24 cellular contexts compared by ENCODE assay signal in the genomic region with DNA sequence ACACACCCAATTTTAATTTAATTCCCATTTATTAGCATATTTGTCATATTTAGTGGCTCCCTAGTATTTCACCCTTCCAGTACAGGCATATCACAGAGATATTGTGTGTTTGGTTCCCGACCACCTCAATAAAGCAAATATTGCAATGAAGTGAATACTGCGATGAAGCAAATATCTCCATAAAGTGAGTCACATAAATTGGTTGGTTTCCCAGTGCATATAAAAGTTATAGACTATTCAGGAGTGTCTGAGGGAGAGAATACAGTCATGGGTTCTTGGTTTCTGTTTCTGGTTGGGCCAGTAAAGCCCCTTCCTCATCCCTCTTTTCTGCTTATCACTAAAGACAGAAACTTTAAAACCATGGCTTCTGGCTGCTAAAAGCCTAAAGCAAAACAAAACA.
DNase-seq lines count a peak whose midpoint lies in the region; ATAC-seq, FAIRE-seq and TF ChIP-seq lines count a peak whose summit lies in the region.
"Had no signal": no experiment of that assay in that cellular context is flagged by ENCODE, and none has a peak within 500 bp of the region (broad histone marks: within the 10 kb centered on the region; RNA-seq: fewer than 3 reads in every experiment).

No MANE protein-coding gene starts in this region.

- intact Hi-C loops in IMR-90 (cut with micrococcal nuclease) (no loop called here), prostate gland (cut with DNase I) (no loop called here)

- dilution Hi-C loops in IMR-90 (cut with HindIII; ENCODE audit: low sequenced_read_pairs, unreplicated experiment) = no loop called here

- H3K9me3 Mint-ChIP-seq in H9 = no peaks in the 10 kb centered on the region
- H3K9me3 Mint-ChIP-seq: activated T-cell treated with anti-CD3 and anti-CD28 coated beads, Interleukin-2, amount 50 U/mL, for 24 hours; dendritic cell treated with granulocyte-macrophage colony-stimulating factor and Interleukin-4, amounts not matched to agents 40 ng/mL and 50 ng/mL, for 4 days; stimulated activated naive CD8-positive, alpha-beta T cell treated with anti-CD3 and anti-CD28 coated beads, Interleukin-15, Interleukin-2, amounts not matched to agents 100 ng/mL and 50 ng/mL, for 24 hours had no signal

- no peak overlapping the region for H2BK120ac ChIP-seq in IMR-90 (ENCODE audit: low read depth, low read length)
- H2BK120ac ChIP-seq in H9 (ENCODE audit: low read depth, low read length, poor library complexity, severe bottlenecking) = no peak overlapping the region

- TF ChIP-seq CTCF in AG09309 (IDR thresholded peaks at IDR 0.05; ENCODE audit: control insufficient read depth, insufficient read depth, low read depth, low read length, missing control alignments) (no peak), IMR-90 (conservative IDR thresholded peaks at IDR 0.05; ENCODE audit: low read depth, low read length) (no peak), bronchial epithelial cell (IDR thresholded peaks at IDR 0.05; ENCODE audit: insufficient read depth, low read length, severe bottlenecking) (no peak), H9 (conservative IDR thresholded peaks at IDR 0.05) (no peak), prostate gland (IDR thresholded peaks at IDR 0.05) (no peak)

- H3K9me1 ChIP-seq in IMR-90 (ENCODE audit: insufficient read depth, low read length) = no peaks in the 10 kb centered on the region

- H2AK9ac ChIP-seq in IMR-90 (replicated peaks; ENCODE audit: low read depth, low read length, poor library complexity) = no peak overlapping the region

- TF ChIP-seq POLR2A in IMR-90 (IDR thresholded peaks at IDR 0.05; ENCODE audit: low read depth, low read length) = no peak
- TF ChIP-seq POLR2A in prostate gland (IDR thresholded peaks at IDR 0.05) = no peak

- H2BK20ac ChIP-seq in IMR-90 (ENCODE audit: low read depth, low read length) = no peak overlapping the region
- no peak overlapping the region for H2BK20ac ChIP-seq in H9 (ENCODE audit: low read depth, low read length, poor library complexity, severe bottlenecking)

- H4K5ac ChIP-seq in IMR-90 (ENCODE audit: low read depth, low read length) = no peak overlapping the region
- no peak overlapping the region for H4K5ac ChIP-seq in H9 (ENCODE audit: insufficient read length, low read depth, low read length)

- no peak overlapping the region for H3K4me2 ChIP-seq in IMR-90 (ENCODE audit: low read depth, low read length)
- no peak overlapping the region for H3K4me2 ChIP-seq in H9 (ENCODE audit: insufficient read depth, insufficient read length, low read length)

- H3K4me3 ChIP-seq in AG09309 (ENCODE audit: control insufficient read depth, low read depth, low read length) (no peak overlapping the region), IMR-90 (ENCODE audit: insufficient read depth, low read depth, low read length) (no peak overlapping the region), bronchial epithelial cell (ENCODE audit: low read depth, low read length) (no peak overlapping the region), prostate gland (no peak overlapping the region)
- H3K4me3 ChIP-seq: heart left ventricle, K562 had no signal

- H3K27me3 ChIP-seq in IMR-90 (ENCODE audit: control insufficient read depth, insufficient read depth, low read length) (no peaks in the 10 kb centered on the region), bronchial epithelial cell (ENCODE audit: control insufficient read depth, insufficient read depth, low read length) (no peaks in the 10 kb centered on the region), H9 (ENCODE audit: insufficient read depth, low read length) (no peaks in the 10 kb centered on the region), prostate gland (replicated peaks; ENCODE audit: insufficient read depth) (no peaks in the 10 kb centered on the region)
- H3K27me3 ChIP-seq: heart left ventricle had no signal

- H4K8ac ChIP-seq in IMR-90 (ENCODE audit: low read depth in 2 of 2, low read length in 2 of 2) (no peak overlapping the region), H9 (replicated peaks; ENCODE audit: insufficient read length, low read depth, low read length) (no peak overlapping the region)

- H3T11ph ChIP-seq in H9 (ENCODE audit: low read length) = no peak overlapping the region

- H3K56ac ChIP-seq in IMR-90 (ENCODE audit: extremely low read depth, insufficient read depth, low read length) (no peak overlapping the region), H9 (ENCODE audit: insufficient read length, low read depth, low read length) (no peak overlapping the region)

- H3K4ac ChIP-seq in IMR-90 (ENCODE audit: low read depth, low read length) = no peak overlapping the region
- H3K4ac ChIP-seq in H9 (ENCODE audit: low read depth, low read length) = no peak overlapping the region

- H3K9me3 ChIP-seq in IMR-90 (ENCODE audit: control insufficient read depth, insufficient read depth, low read length) (no peaks in the 10 kb centered on the region), H9 (ENCODE audit: control insufficient read depth, low read depth, low read length) (no peaks in the 10 kb centered on the region), prostate gland (no peaks in the 10 kb centered on the region)
- H3K9me3 ChIP-seq: heart left ventricle had no signal

- H2BK5ac ChIP-seq in IMR-90 (ENCODE audit: low read depth, low read length, poor library complexity, severe bottlenecking) = no peak overlapping the region
- H2BK5ac ChIP-seq in H9 (ENCODE audit: insufficient read length, low read length) = no peak overlapping the region

- no peak overlapping the region for H4K91ac ChIP-seq in IMR-90 (ENCODE audit: insufficient read depth, low read depth, low read length)
- H4K91ac ChIP-seq in H9 (ENCODE audit: insufficient read length, low read depth, low read length) = no peak overlapping the region

- H2BK12ac ChIP-seq in H9 (ENCODE audit: insufficient read length, low read depth, low read length) = no peak overlapping the region

- H3K18ac ChIP-seq in IMR-90 (ENCODE audit: low read depth, low read length) (no peak overlapping the region), H9 (ENCODE audit: insufficient read length, low read depth, low read length) (no peak overlapping the region)

- H2BK15ac ChIP-seq in IMR-90 (ENCODE audit: low read depth, low read length) (no peak overlapping the region), H9 (ENCODE audit: low read depth, low read length) (no peak overlapping the region)

- H3K27ac ChIP-seq in IMR-90 (ENCODE audit: insufficient read depth, low read length) (no peak overlapping the region), H9 (ENCODE audit: insufficient read length, low read depth, low read length) (no peak overlapping the region), prostate gland (no peak overlapping the region)
- H3K27ac ChIP-seq: heart left ventricle had no signal

- H3K27ac Mint-ChIP-seq in H9 = no peak overlapping the region
- H3K27ac Mint-ChIP-seq: activated CD4-positive, alpha-beta T cell treated with anti-CD3 and anti-CD28 coated beads for 36 hours; activated T-cell treated with anti-CD3 and anti-CD28 coated beads, Interleukin-2, amount 50 U/mL, for 24 hours; dendritic cell treated with granulocyte-macrophage colony-stimulating factor and Interleukin-4, amounts not matched to agents 40 ng/mL and 50 ng/mL, for 4 days; progenitor cell of endocrine pancreas; stimulated activated naive CD8-positive, alpha-beta T cell treated with anti-CD3 and anti-CD28 coated beads, Interleukin-15, Interleukin-2, amounts not matched to agents 100 ng/mL and 50 ng/mL, for 24 hours; T-helper 17 cell had no signal

- no peaks in the 10 kb centered on the region for H3K36me3 Mint-ChIP-seq in H9 (ENCODE audit: insufficient read depth in 1 of 3, low read depth in 3 of 3)

- H3K9ac ChIP-seq in IMR-90 (ENCODE audit: low read depth, low read length) (no peak overlapping the region), H9 (ENCODE audit: extremely low read depth, insufficient read length, low read length) (no peak overlapping the region)

- no peak for FAIRE-seq in bronchial epithelial cell (lab: Jason Lieb, UNC)
- FAIRE-seq: K562 had no signal

- H3K4me3 Mint-ChIP-seq in H9 = no peak overlapping the region
- H3K4me3 Mint-ChIP-seq: activated CD4-positive, alpha-beta T cell treated with anti-CD3 and anti-CD28 coated beads for 36 hours; activated T-cell treated with anti-CD3 and anti-CD28 coated beads, Interleukin-2, amount 50 U/mL, for 24 hours; dendritic cell treated with granulocyte-macrophage colony-stimulating factor and Interleukin-4, amounts not matched to agents 40 ng/mL and 50 ng/mL, for 4 days; stimulated activated naive CD8-positive, alpha-beta T cell treated with anti-CD3 and anti-CD28 coated beads, Interleukin-15, Interleukin-2, amounts not matched to agents 100 ng/mL and 50 ng/mL, for 24 hours; T-helper 17 cell had no signal

- BruUV-seq in IMR-90 (replicated peaks; lab: Mats Ljungman, UMichigan) = no TSS peak

- no CpG with 5 or more reads among the region's 2 CpGs for WGBS in IMR-90 (ENCODE audit: extremely low coverage in 2 of 2, insufficient read length in 1 of 2), 2 experiments
- WGBS in H9 (ENCODE audit: extremely low coverage, insufficient read length, low lambda C conversion rate) = no CpG with 5 or more reads among the region's 2 CpGs
- 36% methylated on average over 2 of the region's 2 CpGs for WGBS in prostate gland

- H3K79me2 ChIP-seq in H9 (ENCODE audit: insufficient read depth, low read length) = no peaks in the 10 kb centered on the region

- DNase-seq in AG09309 (ENCODE audit: low read depth) (peak; percentile 52), IMR-90 (peak; percentile 22), bronchial epithelial cell (ENCODE audit: low read depth) (peak; percentile 62), iris pigment epithelial cell (ENCODE audit: low read depth) (peak; percentile 28), amygdala (lab: John Stamatoyannopoulos, UW) (no peak), H9 (no peak), prostate gland (ENCODE audit: low spot score) (no peak), activated gamma-delta T cell (lab: John Stamatoyannopoulos, UW) (no peak)
- DNase-seq: activated CD4-positive, alpha-beta T cell treated with anti-CD3 and anti-CD28 coated beads for 36 hours; activated CD8-positive, alpha-beta memory T cell treated with anti-CD3 and anti-CD28 coated beads for 24 hours; activated naive CD4-positive, alpha-beta T cell treated with Interleukin-2 at 50 U/mL for 16 hours; activated T-cell treated with anti-CD3 and anti-CD28 coated beads, Interleukin-2, amount 50 U/mL, for 24 hours; C1 segment of cervical spinal cord; caudate nucleus; DND-41; heart left ventricle; NCI-H2171; NCI-H524; T-helper 17 cell; trophoblast cell had no signal

- no peak overlapping the region for H2AK5ac ChIP-seq in IMR-90 (ENCODE audit: low read depth, low read length)
- no peak overlapping the region for H2AK5ac ChIP-seq in H9 (ENCODE audit: insufficient read length, low read length)

- H2AFZ ChIP-seq in IMR-90 (replicated peaks; ENCODE audit: low read length, poor library complexity) = no peak overlapping the region
- H2AFZ ChIP-seq in H9 (ENCODE audit: low read length) = no peak overlapping the region

- H3K23me2 ChIP-seq in H9 (ENCODE audit: insufficient read length, low read depth, low read length, poor library complexity, severe bottlenecking) = no peaks in the 10 kb centered on the region

- no peak for ATAC-seq in IMR-90 (ENCODE audit: low read depth)
- ATAC-seq: activated CD4-positive, alpha-beta T cell treated with anti-CD3 and anti-CD28 coated beads for 36 hours; heart left ventricle; K562; T-helper 17 cell had no signal

- H3K14ac ChIP-seq in IMR-90 (replicated peaks; ENCODE audit: low read depth, low read length) (no peak overlapping the region), H9 (ENCODE audit: insufficient read depth, low read length) (no peak overlapping the region)

- H4K20me1 ChIP-seq in IMR-90 (ENCODE audit: insufficient read depth, low read length) = no peaks in the 10 kb centered on the region
- no peaks in the 10 kb centered on the region for H4K20me1 ChIP-seq in H9 (ENCODE audit: control insufficient read depth, insufficient read depth, insufficient read length)

- peaks cover 4% of the 10 kb centered on the region in 2 experiments; a peak in 3 of 4 replicates for H3K4me1 Mint-ChIP-seq in H9
- H3K4me1 Mint-ChIP-seq: activated CD4-positive, alpha-beta T cell treated with anti-CD3 and anti-CD28 coated beads for 36 hours; T-helper 17 cell had no signal

- H3K4me1 ChIP-seq in IMR-90 (ENCODE audit: control insufficient read depth, insufficient read depth, low read length) = no peaks in the 10 kb centered on the region
- no peaks in the 10 kb centered on the region for H3K4me1 ChIP-seq in H9 (ENCODE audit: insufficient read depth, low read length)
- no peaks in the 10 kb centered on the region for H3K4me1 ChIP-seq in prostate gland (replicated peaks)
- H3K4me1 ChIP-seq: heart left ventricle had no signal

- CTCF ChIA-PET in IMR-90 (lab: Yijun Ruan, JAX) = no interaction called here

- no peaks in the 10 kb centered on the region for H3K79me1 ChIP-seq in IMR-90 (ENCODE audit: low read depth in 1 of 2, low read length in 2 of 2)
- H3K79me1 ChIP-seq in H9 (ENCODE audit: insufficient read depth, low read depth, low read length, poor library complexity, severe bottlenecking) = no peaks in the 10 kb centered on the region

- in situ Hi-C loops in IMR-90 (cut with MboI; ENCODE audit: low sequenced_read_pairs) = no loop called here

- H3K36me3 ChIP-seq in IMR-90 (ENCODE audit: control insufficient read depth, insufficient read depth, low read length) (no peaks in the 10 kb centered on the region), bronchial epithelial cell (ENCODE audit: control insufficient read depth, insufficient read depth, low read length) (no peaks in the 10 kb centered on the region), prostate gland (no peaks in the 10 kb centered on the region)
- H3K36me3 ChIP-seq: heart left ventricle had no signal

- POLR2A ChIA-PET in IMR-90 (lab: Charles Lee; ENCODE audit: unreplicated experiment) = no interaction called here

- TF ChIP-seq RAD21 in IMR-90 (IDR thresholded peaks at IDR 0.05; ENCODE audit: low read length) = no peak

- no peaks in the 10 kb centered on the region for H3K27me3 Mint-ChIP-seq in H9 (ENCODE audit: low read depth)
- H3K27me3 Mint-ChIP-seq: activated CD4-positive, alpha-beta T cell treated with anti-CD3 and anti-CD28 coated beads for 36 hours; dendritic cell treated with granulocyte-macrophage colony-stimulating factor and Interleukin-4, amounts not matched to agents 40 ng/mL and 50 ng/mL, for 4 days; progenitor cell of endocrine pancreas; stimulated activated naive CD8-positive, alpha-beta T cell treated with anti-CD3 and anti-CD28 coated beads, Interleukin-15, Interleukin-2, amounts not matched to agents 100 ng/mL and 50 ng/mL, for 24 hours had no signal

- H3K23ac ChIP-seq in IMR-90 (ENCODE audit: low read depth, low read length) = no peak overlapping the region
- no peak overlapping the region for H3K23ac ChIP-seq in H9 (ENCODE audit: insufficient read length, low read depth, low read length)

Comparison
In these comparisons a context has a peak if more than half of its experiments do, and no peak if none do; other contexts are left out.
1. DNase-seq: peak in AG09309 (single experiment), IMR-90 (single experiment), bronchial epithelial cell (single experiment) and iris pigment epithelial cell (single experiment); none in amygdala (0 of 56), H9 (single experiment), prostate gland (single experiment) and activated gamma-delta T cell (single experiment).